In genomic region chr15:66252411-66253295, GRCh38 we compare ENCODE assay signal across 1 cellular context.
A peak's percentile ranks its signal among the peaks of the same experiment; 100 is the strongest.
TF ChIP-seq lines count a peak whose summit lies in the region.

No MANE protein-coding gene starts in this region.

TF ChIP-seq in HepG2, 621 proteins besides CTCF, POLR2A, EP300 and RAD21 (continued from another document and continues in another):
- TF ChIP-seq ZNF800 (CRISPR knock-in tag; IDR thresholded peaks at IDR 0.05): peak; percentile 77; the same call in 1 of the 2 replicates
- TF ChIP-seq POGZ (CRISPR knock-in tag; IDR thresholded peaks at IDR 0.05): no peak
- TF ChIP-seq FOSL2 (CRISPR knock-in tag; IDR thresholded peaks at IDR 0.05): 0 out of 2 replicates have a peak, but pooled peaks have one; percentile 14
- TF ChIP-seq KDM5B (CRISPR knock-in tag; IDR thresholded peaks at IDR 0.05; ENCODE audit: borderline replicate concordance): peak; percentile 39; the same call in 1 of the 2 replicates
- 0 out of 2 replicates have a peak, but pooled peaks have one; percentile 31 for TF ChIP-seq ZNF512B (CRISPR knock-in tag; IDR thresholded peaks at IDR 0.05; ENCODE audit: borderline replicate concordance)
- TF ChIP-seq UBTF (CRISPR knock-in tag; IDR thresholded peaks at IDR 0.05): peak; percentile 21; the same call in 1 of the 2 replicates
- TF ChIP-seq GMEB2 (CRISPR knock-in tag; IDR thresholded peaks at IDR 0.05; ENCODE audit: low read depth): no peak
- TF ChIP-seq ZMAT5 (CRISPR knock-in tag; IDR thresholded peaks at IDR 0.05; ENCODE audit: borderline replicate concordance, low read depth): no peak
- no peak for TF ChIP-seq ZNF615 (CRISPR knock-in tag; IDR thresholded peaks at IDR 0.05; ENCODE audit: borderline replicate concordance)
- peak; percentile 52 for TF ChIP-seq ZNF687 (CRISPR knock-in tag; IDR thresholded peaks at IDR 0.05)
- peak; percentile 19; the same call in 1 of the 2 replicates for TF ChIP-seq KDM2A (CRISPR knock-in tag; IDR thresholded peaks at IDR 0.05; ENCODE audit: borderline replicate concordance, low read depth)
- peak; percentile 31; the same call in 1 of the 2 replicates for TF ChIP-seq SPEN (CRISPR knock-in tag; IDR thresholded peaks at IDR 0.05; ENCODE audit: low read depth)
- TF ChIP-seq THRA (CRISPR knock-in tag; IDR thresholded peaks at IDR 0.05; ENCODE audit: borderline replicate concordance): no peak
- 0 out of 2 replicates have a peak, but pooled peaks have one; percentile 46 for TF ChIP-seq DNMT1 (CRISPR knock-in tag; IDR thresholded peaks at IDR 0.05)
- peak; percentile 52 for TF ChIP-seq XRCC5 (optimal IDR thresholded peaks at IDR 0.05; ENCODE audit: low read length)
- TF ChIP-seq ZNF143 (CRISPR knock-in tag; IDR thresholded peaks at IDR 0.05): no peak
- TF ChIP-seq TCF12 (IDR thresholded peaks at IDR 0.05): no peak
- TF ChIP-seq TCF12 (CRISPR knock-in tag; IDR thresholded peaks at IDR 0.05): no peak
- 0 out of 2 replicates have a peak, but pooled peaks have one; percentile 17 for TF ChIP-seq NFKB2 (CRISPR knock-in tag; IDR thresholded peaks at IDR 0.05; ENCODE audit: borderline replicate concordance)
- no peak for TF ChIP-seq MAZ (IDR thresholded peaks at IDR 0.05; ENCODE audit: borderline replicate concordance, low read depth, low read length)
- TF ChIP-seq MAZ (CRISPR knock-in tag; IDR thresholded peaks at IDR 0.05; ENCODE audit: low read depth): 0 out of 2 replicates have a peak, but pooled peaks have one; percentile 48
- TF ChIP-seq ZNF136 (CRISPR knock-in tag; IDR thresholded peaks at IDR 0.05; ENCODE audit: low read depth): no peak
- TF ChIP-seq HOXA3 (CRISPR knock-in tag; IDR thresholded peaks at IDR 0.05): 0 out of 2 replicates have a peak, but pooled peaks have one; percentile 18
- TF ChIP-seq STAG1 (CRISPR knock-in tag; IDR thresholded peaks at IDR 0.05): peak; percentile 53
- peak; percentile 30; the same call in 1 of the 2 replicates for TF ChIP-seq MTF2 (CRISPR knock-in tag; IDR thresholded peaks at IDR 0.05; ENCODE audit: borderline replicate concordance)
- peak; percentile 28; the same call in 1 of the 2 replicates for TF ChIP-seq ZNF788 (CRISPR knock-in tag; IDR thresholded peaks at IDR 0.05; ENCODE audit: borderline replicate concordance)
- peak; percentile 44 for TF ChIP-seq HNRNPLL (IDR thresholded peaks at IDR 0.05; ENCODE audit: low read depth, low read length, poor library complexity, severe bottlenecking)
- TF ChIP-seq ZNF710 (CRISPR knock-in tag; IDR thresholded peaks at IDR 0.05; ENCODE audit: borderline replicate concordance): 0 out of 2 replicates have a peak, but pooled peaks have one; percentile 31
- no peak for TF ChIP-seq ZBTB33 (CRISPR knock-in tag; IDR thresholded peaks at IDR 0.05)
- TF ChIP-seq CENPX (CRISPR knock-in tag; IDR thresholded peaks at IDR 0.05): no peak
- no peak for TF ChIP-seq YY1 (IDR thresholded peaks at IDR 0.05; ENCODE audit: insufficient read depth, insufficient replicate concordance, low read depth, low read length)
- TF ChIP-seq ZNF607 (CRISPR knock-in tag; IDR thresholded peaks at IDR 0.05; ENCODE audit: borderline replicate concordance): no peak
- no peak for TF ChIP-seq ZNF333 (CRISPR knock-in tag; IDR thresholded peaks at IDR 0.05; ENCODE audit: borderline replicate concordance)
- 0 out of 2 replicates have a peak, but pooled peaks have one; percentile 31 for TF ChIP-seq ZNF350 (CRISPR knock-in tag; IDR thresholded peaks at IDR 0.05; ENCODE audit: borderline replicate concordance, low read depth)
- TF ChIP-seq ZNF777 (CRISPR knock-in tag; IDR thresholded peaks at IDR 0.05): peak; percentile 82
- TF ChIP-seq EZH2 (conservative IDR thresholded peaks at IDR 0.05; ENCODE audit: low read depth, low read length): peak; percentile 100
- TF ChIP-seq HINFP (CRISPR knock-in tag; IDR thresholded peaks at IDR 0.05; ENCODE audit: low read depth): no peak
- TF ChIP-seq ZNF430 (CRISPR knock-in tag; IDR thresholded peaks at IDR 0.05): no peak
